ENCODE assay signal across 15 cellular contexts in genomic region chr13:105346141-105346766, GRCh38.
DNase-seq lines count a peak whose midpoint lies in the region; ATAC-seq and TF ChIP-seq lines count a peak whose summit lies in the region.
"Had no signal": no experiment of that assay in that cellular context is flagged by ENCODE, and none has a peak within 500 bp of the region (broad histone marks: within the 10 kb centered on the region; RNA-seq: fewer than 3 reads in every experiment).

No MANE protein-coding gene starts in this region.

- TF ChIP-seq CTCF in chondrocyte (IDR thresholded peaks at IDR 0.05) (no peak), lower lobe of right lung (IDR thresholded peaks at IDR 0.05) (no peak), Peyer's patch (IDR thresholded peaks at IDR 0.05) (no peak)

- DNase-seq in AG08395 (ENCODE audit: low spot score) (peak; percentile 73), chondrocyte (ENCODE audit: low spot score) (no peak), lower lobe of right lung (no peak), Peyer's patch (no peak), DMS153 treated with DMSO at 0.1 percent for 48 hours (lab: John Stamatoyannopoulos, UW; ENCODE audit: unreplicated experiment) (no peak), NCI-H446 (lab: John Stamatoyannopoulos, UW) (no peak)
- DNase-seq: activated T-cell treated with anti-CD3 and anti-CD28 coated beads for 4 hours, C1 segment of cervical spinal cord, foreskin melanocyte, H7, MM.1S, testis had no signal

- no peaks in the 10 kb centered on the region for H3K27me3 ChIP-seq in lower lobe of right lung (ENCODE audit: low read depth)
- no peaks in the 10 kb centered on the region for H3K27me3 ChIP-seq in Peyer's patch
- H3K27me3 ChIP-seq: testis had no signal

- H3K9me3 Mint-ChIP-seq in chondrocyte (ENCODE audit: low read depth): peaks cover 6% of the 10 kb centered on the region

- H3K4me1 ChIP-seq in lower lobe of right lung (no peaks in the 10 kb centered on the region), Peyer's patch (no peaks in the 10 kb centered on the region)
- H3K4me1 ChIP-seq: testis had no signal

- ATAC-seq in lower lobe of right lung (peak; percentile 84 to 90), GM21447 (IDR thresholded peaks at IDR 0.05; ENCODE audit: unreplicated experiment) (no peak)

- no peak overlapping the region for H3K27ac ChIP-seq in lower lobe of right lung
- H3K27ac ChIP-seq in Peyer's patch: no peak overlapping the region
- H3K27ac ChIP-seq: testis had no signal

- peaks cover 48% of the 10 kb centered on the region for H3K4me1 Mint-ChIP-seq in chondrocyte (ENCODE audit: low read depth)

- intact Hi-C loops in lower lobe of right lung (cut with DNase I): no loop called here

- H3K27ac Mint-ChIP-seq in chondrocyte (ENCODE audit: unreplicated experiment): peak overlapping the region; percentile 77
- H3K27ac Mint-ChIP-seq: brain had no signal

- no peaks in the 10 kb centered on the region for H3K36me3 Mint-ChIP-seq in chondrocyte (ENCODE audit: low read depth)
- H3K36me3 Mint-ChIP-seq: brain had no signal

- TF ChIP-seq POLR2A in Peyer's patch (IDR thresholded peaks at IDR 0.05): no peak

- H3K9me3 ChIP-seq in lower lobe of right lung (no peaks in the 10 kb centered on the region), Peyer's patch (no peaks in the 10 kb centered on the region)
- H3K9me3 ChIP-seq: testis had no signal

- H3K27me3 Mint-ChIP-seq in chondrocyte (ENCODE audit: low read depth): no peaks in the 10 kb centered on the region
- H3K27me3 Mint-ChIP-seq: brain had no signal

- no peak overlapping the region for H3K4me3 Mint-ChIP-seq in chondrocyte (ENCODE audit: unreplicated experiment)
- H3K4me3 Mint-ChIP-seq: brain had no signal

- TF ChIP-seq RAD21 in Ishikawa (IDR thresholded peaks at IDR 0.05; ENCODE audit: low read depth): no peak

- no peak overlapping the region for H3K4me3 ChIP-seq in lower lobe of right lung
- no peak overlapping the region for H3K4me3 ChIP-seq in Peyer's patch
- H3K4me3 ChIP-seq: testis had no signal

- H3K36me3 ChIP-seq in lower lobe of right lung (no peaks in the 10 kb centered on the region), Peyer's patch (no peaks in the 10 kb centered on the region)

- 0 out of 2 replicates have a peak, but pooled peaks have one; percentile 14 for TF ChIP-seq EP300 in Ishikawa (IDR thresholded peaks at IDR 0.05; ENCODE audit: borderline replicate concordance)

TF ChIP-seq in Ishikawa, 13 proteins besides CTCF, POLR2A, EP300 and RAD21:
- TF ChIP-seq TCF12 (IDR thresholded peaks at IDR 0.05; ENCODE audit: low read depth) (no peak), NFIC (IDR thresholded peaks at IDR 0.05) (no peak), EGR1 (IDR thresholded peaks at IDR 0.05) (no peak)
